Comparison of ENCODE assay signal across 3 cellular contexts in genomic region chr18:24972577-24972976, GRCh38.
"Had no signal": no experiment of that assay in that cellular context is flagged by ENCODE, and none has a peak within 500 bp of the region (broad histone marks: within the 10 kb centered on the region; RNA-seq: fewer than 3 reads in every experiment).

No MANE protein-coding gene starts in this region.

- DNase-seq: GDM1, GF-D8 had no signal

- H3K4me3 ChIP-seq: GM12878 had no signal

- ATAC-seq: GM12878 had no signal
